16 cellular contexts compared by ENCODE assay signal in the genomic region with DNA sequence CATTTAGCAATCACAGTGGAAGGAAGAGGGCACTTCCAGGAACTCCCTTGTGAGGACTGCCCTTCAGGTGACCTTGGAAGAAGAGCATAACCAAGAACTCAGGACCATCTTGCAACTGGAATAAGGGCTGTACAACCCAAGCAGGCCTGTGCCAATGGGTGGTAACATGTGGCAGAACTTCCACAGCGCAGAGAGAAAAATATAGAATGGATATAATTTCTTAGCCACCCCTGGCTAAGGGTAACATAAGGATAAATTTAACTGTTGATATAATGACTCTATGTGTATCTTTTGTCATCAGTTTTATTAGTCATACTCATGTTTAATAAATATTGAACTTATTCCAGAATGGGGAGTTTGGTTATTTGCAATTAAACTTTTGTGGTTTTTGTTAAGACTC. TPM values are rescaled to one million over a fixed set of nuclear protein-coding genes. Genes with fewer than 3 reads are reported as not detected.
"Had no signal": no experiment of that assay in that cellular context is flagged by ENCODE, and none has a peak within 500 bp of the region (broad histone marks: within the 10 kb centered on the region; RNA-seq: fewer than 3 reads in every experiment).

No MANE protein-coding gene starts in this region.

- H3K4me1 Mint-ChIP-seq: memory B cell had no signal

- H3K4me3 ChIP-seq: colonic mucosa, upper lobe of right lung had no signal

- ATAC-seq: left lobe of liver, T-cell, upper lobe of right lung had no signal

- H3K27ac Mint-ChIP-seq: activated CD4-positive, alpha-beta memory T cell treated with anti-CD3 and anti-CD28 coated beads for 36 hours; activated naive CD8-positive, alpha-beta T cell treated with anti-CD3 and anti-CD28 coated beads for 36 hours; memory B cell; nephron progenitor cell; stimulated activated naive CD8-positive, alpha-beta T cell treated with anti-CD3 and anti-CD28 coated beads, Interleukin-15, Interleukin-2, amounts not matched to agents 100 ng/mL and 50 ng/mL, for 24 hours; T-cell had no signal

- H3K36me3 ChIP-seq: colonic mucosa, upper lobe of right lung had no signal

- H3K4me3 Mint-ChIP-seq: activated CD4-positive, alpha-beta memory T cell treated with anti-CD3 and anti-CD28 coated beads for 36 hours; activated naive CD8-positive, alpha-beta T cell treated with anti-CD3 and anti-CD28 coated beads for 36 hours; memory B cell; nephron progenitor cell; stimulated activated naive CD8-positive, alpha-beta T cell treated with anti-CD3 and anti-CD28 coated beads, Interleukin-15, Interleukin-2, amounts not matched to agents 100 ng/mL and 50 ng/mL, for 24 hours; T-cell had no signal

- DNase-seq: activated CD4-positive, alpha-beta memory T cell treated with anti-CD3 and anti-CD28 coated beads for 36 hours; activated CD4-positive, alpha-beta T cell treated with anti-CD3 and anti-CD28 coated beads for 1 hour; activated gamma-delta T cell; activated naive CD8-positive, alpha-beta T cell treated with anti-CD3 and anti-CD28 coated beads for 36 hours; activated T-cell treated with anti-CD3 and anti-CD28 coated beads, Interleukin-2, amount 50 U/mL, for 48 hours; colonic mucosa; effector CD8-positive, alpha-beta T cell; nephron progenitor cell; stimulated activated CD4-positive, alpha-beta T cell treated with anti-CD3 and anti-CD28 coated beads, Interleukin-4, amount 100 ng/mL, for 1 hour; stimulated activated CD8-positive, alpha-beta memory T cell treated with anti-CD3 and anti-CD28 coated beads, Interleukin-4, amount 100 ng/mL, for 48 hours; T-cell; T1000; upper lobe of right lung had no signal

- H3K36me3 Mint-ChIP-seq: activated CD4-positive, alpha-beta memory T cell treated with anti-CD3 and anti-CD28 coated beads for 36 hours; activated naive CD8-positive, alpha-beta T cell treated with anti-CD3 and anti-CD28 coated beads for 36 hours; memory B cell had no signal

- H3K27me3 ChIP-seq: colonic mucosa, upper lobe of right lung had no signal

- H3K9me3 ChIP-seq: colonic mucosa, upper lobe of right lung had no signal

- H3K9me3 Mint-ChIP-seq: activated naive CD8-positive, alpha-beta T cell treated with anti-CD3 and anti-CD28 coated beads for 36 hours; stimulated activated naive CD8-positive, alpha-beta T cell treated with anti-CD3 and anti-CD28 coated beads, Interleukin-15, Interleukin-2, amounts not matched to agents 100 ng/mL and 50 ng/mL, for 24 hours; T-cell had no signal

- H3K27me3 Mint-ChIP-seq: activated CD4-positive, alpha-beta memory T cell treated with anti-CD3 and anti-CD28 coated beads for 36 hours; activated naive CD8-positive, alpha-beta T cell treated with anti-CD3 and anti-CD28 coated beads for 36 hours; memory B cell; stimulated activated naive CD8-positive, alpha-beta T cell treated with anti-CD3 and anti-CD28 coated beads, Interleukin-15, Interleukin-2, amounts not matched to agents 100 ng/mL and 50 ng/mL, for 24 hours; T-cell had no signal

- H3K27ac ChIP-seq: colonic mucosa, upper lobe of right lung had no signal

- H3K4me1 ChIP-seq: colonic mucosa had no signal

RNA-seq across cellular contexts. Expression of a gene that starts 56.2 kb away (rescaled TPM):
- total RNA-seq: activated CD4-positive, alpha-beta memory T cell treated with anti-CD3 and anti-CD28 coated beads for 36 hours; activated naive CD8-positive, alpha-beta T cell treated with anti-CD3 and anti-CD28 coated beads for 36 hours; T-cell had no signal
